ENCODE assay signal across 13 cellular contexts in the genomic region with DNA sequence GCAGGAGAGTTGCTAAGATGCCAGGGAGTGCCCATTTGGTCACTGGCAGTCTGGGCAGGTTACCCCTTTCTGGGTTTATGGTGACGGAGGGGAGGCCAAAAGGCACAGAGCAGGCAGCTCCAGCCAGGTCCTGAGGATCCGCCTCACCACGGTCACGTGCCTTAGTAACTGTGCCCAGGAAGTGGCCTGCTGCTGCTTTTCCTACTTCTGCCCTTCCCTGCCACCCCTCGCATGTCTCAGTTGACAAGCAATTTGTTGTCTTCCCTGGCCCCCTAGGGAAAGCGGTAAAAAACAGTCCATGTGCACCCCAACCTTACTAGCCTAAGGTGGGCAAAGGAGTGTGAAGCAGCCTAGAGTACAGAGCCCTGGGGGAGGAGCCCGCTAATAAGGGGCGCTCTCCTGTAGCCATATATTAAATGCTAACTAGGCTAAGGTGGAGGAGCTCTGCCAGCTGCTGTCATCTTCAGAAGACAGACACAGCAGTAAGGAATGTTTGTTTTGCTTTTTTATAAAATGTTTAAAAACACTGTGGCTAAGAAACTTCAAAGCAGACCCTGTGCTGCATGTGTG. TPM values are rescaled to one million over a fixed set of nuclear protein-coding genes. Genes with fewer than 3 reads are reported as not detected.
DNase-seq lines count a peak whose midpoint lies in the region; ATAC-seq and TF ChIP-seq lines count a peak whose summit lies in the region.
"Had no signal": no experiment of that assay in that cellular context is flagged by ENCODE, and none has a peak within 500 bp of the region (broad histone marks: within the 10 kb centered on the region; RNA-seq: fewer than 3 reads in every experiment).

No MANE protein-coding gene starts in this region.

- peak overlapping the region; percentile 81 for H3K4me2 ChIP-seq in BLaER1
- H3K4me2 ChIP-seq in PC-3 (ENCODE audit: low read length): no peak overlapping the region
- H3K4me2 ChIP-seq: SK-N-SH had no signal

- no peaks in the 10 kb centered on the region for H3K9me3 Mint-ChIP-seq in naive thymus-derived CD8-positive, alpha-beta T cell

- DNase-seq in heart left ventricle (peak in 3 of 5 donors; percentile 30 to 66 (median 44)), vagina (ENCODE audit: extremely low spot score in 2 of 2) (no peak), PC-3 (no peak)
- DNase-seq in naive thymus-derived CD8-positive, alpha-beta T cell: no peak
- DNase-seq in stimulated activated CD8-positive, alpha-beta memory T cell treated with anti-CD3 and anti-CD28 coated beads, Interleukin-4, amount 100 ng/mL, for 48 hours: no peak
- DNase-seq: activated CD4-positive, alpha-beta T cell treated with anti-CD3 and anti-CD28 coated beads, Interleukin-2, amount 50 U/mL, for 1 hour; BE2C; glutamatergic neuron; NCI-H446; SK-N-SH had no signal

- H3K27me3 ChIP-seq in BLaER1 (peaks cover 3% of the 10 kb centered on the region; the same call in 1 of the 2 replicates), heart left ventricle (peaks cover 0 to 22% (median 0%) of the 10 kb centered on the region in 9 donors), vagina (no peaks in the 10 kb centered on the region), PC-3 (ENCODE audit: low read length) (no peaks in the 10 kb centered on the region)
- H3K27me3 ChIP-seq: BE2C had no signal

- WGBS in heart left ventricle, 4 donors: 78 to 86% (median 80%) methylated on average over 8 of the region's 8 CpGs

- no peak for TF ChIP-seq RAD21 in Ishikawa (IDR thresholded peaks at IDR 0.05; ENCODE audit: low read depth)

- intact Hi-C loops in heart left ventricle (cut with DNase I) (no loop called here), vagina (cut with DNase I) (no loop called here), PC-3 (cut with micrococcal nuclease) (no loop called here)

- H3K9ac ChIP-seq in BLaER1 (peak overlapping the region; percentile 7; the same call in 1 of the 2 replicates), PC-3 (ENCODE audit: low read length) (no peak overlapping the region)
- H3K9ac ChIP-seq: SK-N-SH had no signal

- H3K27ac ChIP-seq in BLaER1 (peak overlapping the region; percentile 61), heart left ventricle (peak overlapping the region in 1 of 12 donors; percentile 48), vagina (no peak overlapping the region), PC-3 (ENCODE audit: low read length) (no peak overlapping the region)

- POLR2A ChIA-PET in naive thymus-derived CD8-positive, alpha-beta T cell (lab: Charles Lee): interaction anchor here (0.7 to 1.2 kb wide), 3 partner anchors 25 to 218 kb away, joined by 3 to 4 read pairs (median 3); a partner anchor contains a TSS
- POLR2A ChIA-PET in PC-3 (lab: Charles Lee; ENCODE audit: unreplicated experiment): no interaction called here

- no peaks in the 10 kb centered on the region for H3K79me2 ChIP-seq in PC-3 (ENCODE audit: low read length)

- H3K4me1 Mint-ChIP-seq in naive thymus-derived CD8-positive, alpha-beta T cell: peaks cover 9 to 23% (median 20%) of the 10 kb centered on the region in 4 donors

- CTCF ChIA-PET in PC-3 (lab: Charles Lee): interaction anchor here (0.6 kb wide), 1 partner anchor 25 kb away, joined by 3 read pairs; a partner anchor contains a TSS

- TF ChIP-seq EP300 in Ishikawa (IDR thresholded peaks at IDR 0.05; ENCODE audit: borderline replicate concordance): no peak

- H3K36me3 ChIP-seq in BLaER1: no peaks in the 10 kb centered on the region
- no peaks in the 10 kb centered on the region for H3K36me3 ChIP-seq in heart left ventricle
- no peaks in the 10 kb centered on the region for H3K36me3 ChIP-seq in vagina
- H3K36me3 ChIP-seq in PC-3 (ENCODE audit: low read depth, low read length): no peaks in the 10 kb centered on the region
- H3K36me3 ChIP-seq: BE2C had no signal

- peak in 1 of 4 donors; percentile 41 for ATAC-seq in heart left ventricle
- ATAC-seq in naive thymus-derived CD8-positive, alpha-beta T cell: peak; percentile 46 to 57
- ATAC-seq in GM18868 (IDR thresholded peaks at IDR 0.05; ENCODE audit: unreplicated experiment): no peak
- no peak for ATAC-seq in PC-3

- BruUV-seq in PC-3 (replicated peaks; lab: Mats Ljungman, UMichigan): no TSS peak

- peak overlapping the region in 9 of 10 donors; percentile 16 to 83 (median 59) for H3K4me3 Mint-ChIP-seq in naive thymus-derived CD8-positive, alpha-beta T cell

- H3K27ac Mint-ChIP-seq in naive thymus-derived CD8-positive, alpha-beta T cell: peak overlapping the region in 9 of 10 donors; percentile 69 to 90 (median 88)

- no peaks in the 10 kb centered on the region for H3K9me2 ChIP-seq in PC-3 (replicated peaks; ENCODE audit: low read length)
- H3K9me2 ChIP-seq: SK-N-SH had no signal

- H3K4me3 ChIP-seq in BLaER1 (no peak overlapping the region; the same call in 1 of the 2 replicates), heart left ventricle (peak overlapping the region in 1 of 12 donors; percentile 29), vagina (no peak overlapping the region), PC-3 (ENCODE audit: low read length) (no peak overlapping the region)

- TF ChIP-seq CTCF in heart left ventricle (IDR thresholded peaks at IDR 0.05) (no peak), vagina (IDR thresholded peaks at IDR 0.05) (no peak), PC-3 (conservative IDR thresholded peaks at IDR 0.05; ENCODE audit: low read depth, low read length) (no peak)

- H3K27me3 Mint-ChIP-seq in naive thymus-derived CD8-positive, alpha-beta T cell: peaks cover 0 to 4% (median 4%) of the 10 kb centered on the region in 5 donors

- H3K9me3 ChIP-seq in BLaER1 (no peaks in the 10 kb centered on the region; the same call in 1 of the 2 replicates), heart left ventricle (no peaks in the 10 kb centered on the region), vagina (no peaks in the 10 kb centered on the region), PC-3 (ENCODE audit: low read length) (no peaks in the 10 kb centered on the region)
- H3K9me3 ChIP-seq: BE2C, SK-N-SH had no signal

- TF ChIP-seq POLR2A in heart left ventricle (IDR thresholded peaks at IDR 0.05) (no peak), vagina (IDR thresholded peaks at IDR 0.05) (no peak)

- peaks cover 15% of the 10 kb centered on the region for H3K4me1 ChIP-seq in BLaER1
- peaks cover 0 to 19% (median 0%) of the 10 kb centered on the region in 12 donors for H3K4me1 ChIP-seq in heart left ventricle
- H3K4me1 ChIP-seq in vagina: no peaks in the 10 kb centered on the region
- peaks cover 14% of the 10 kb centered on the region for H3K4me1 ChIP-seq in PC-3 (ENCODE audit: insufficient read depth, low read length)
- H3K4me1 ChIP-seq: BE2C had no signal

- H3K36me3 Mint-ChIP-seq in naive thymus-derived CD8-positive, alpha-beta T cell: no peaks in the 10 kb centered on the region

- H4K20me1 ChIP-seq in BLaER1 (no peaks in the 10 kb centered on the region), PC-3 (ENCODE audit: low read length) (no peaks in the 10 kb centered on the region)

- no peaks in the 10 kb centered on the region for H3F3A ChIP-seq in PC-3 (ENCODE audit: low read length, unreplicated experiment)

- H2AFZ ChIP-seq in PC-3 (ENCODE audit: low read length): no peak overlapping the region

TF ChIP-seq in Ishikawa, 13 proteins besides CTCF, POLR2A, EP300 and RAD21:
- no peak for TF ChIP-seq TEAD4 (IDR thresholded peaks at IDR 0.05)
- TF ChIP-seq, protein P1, sequence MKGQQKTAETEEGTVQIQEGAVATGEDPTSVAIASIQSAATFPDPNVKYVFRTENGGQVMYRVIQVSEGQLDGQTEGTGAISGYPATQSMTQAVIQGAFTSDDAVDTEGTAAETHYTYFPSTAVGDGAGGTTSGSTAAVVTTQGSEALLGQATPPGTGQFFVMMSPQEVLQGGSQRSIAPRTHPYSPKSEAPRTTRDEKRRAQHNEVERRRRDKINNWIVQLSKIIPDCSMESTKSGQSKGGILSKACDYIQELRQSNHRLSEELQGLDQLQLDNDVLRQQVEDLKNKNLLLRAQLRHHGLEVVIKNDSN (IDR thresholded peaks at IDR 0.05): peak; percentile 70

RNA-seq across cellular contexts. Expression of a gene that starts 9.1 kb away (rescaled TPM):
- total RNA-seq in heart left ventricle: 1 to 10 TPM in 1 of 9 donors, under 1 TPM in 8; 0.09 to 1.4 (median 0.48) TPM
- under 1 TPM; 0.04 to 0.08 TPM for polyA plus RNA-seq in heart left ventricle
- total RNA-seq in naive thymus-derived CD8-positive, alpha-beta T cell: not detected
- polyA plus RNA-seq in naive thymus-derived CD8-positive, alpha-beta T cell: not detected
- total RNA-seq in vagina: 2.7 TPM
- total RNA-seq in PC-3 (2014; rRNA removed): 0.35 and 1.0 TPM in 2 replicates
- polyA plus RNA-seq: SK-N-SH had no signal

RNA-seq across cellular contexts. Expression of a gene that starts 24.6 kb away (rescaled TPM):
- total RNA-seq in heart left ventricle (10 to 100 TPM; 19.3 to 42.4 (median 33.1) TPM), vagina (13.8 TPM), PC-3 (2014; rRNA removed) (44.3 and 46.4 TPM in 2 replicates)
- polyA plus RNA-seq in heart left ventricle: 10 to 100 TPM in 1 of 2 donors, 1 to 10 TPM in 1; 7.7 to 25.9 TPM
- total RNA-seq in naive thymus-derived CD8-positive, alpha-beta T cell: 10 to 100 TPM; 40.2 to 53.1 TPM
- 10 to 100 TPM; 12.3 to 13.8 (median 13.8) TPM for polyA plus RNA-seq in naive thymus-derived CD8-positive, alpha-beta T cell

Comparison
In these comparisons a context has a peak if more than half of its experiments do, and no peak if none do; other contexts are left out.
1. ATAC-seq: peak in naive thymus-derived CD8-positive, alpha-beta T cell (2 of 2); none in GM18868 (single experiment) and PC-3 (single experiment).
2. DNase-seq: peak in heart left ventricle (3 of 5); none in naive thymus-derived CD8-positive, alpha-beta T cell (0 of 10), vagina (0 of 2), stimulated activated CD8-positive, alpha-beta memory T cell treated with anti-CD3 and anti-CD28 coated beads, Interleukin-4, amount 100 ng/mL, for 48 hours (single experiment) and PC-3 (single experiment).